Comparison of ENCODE assay signal across 20 cellular contexts in the genomic region with DNA sequence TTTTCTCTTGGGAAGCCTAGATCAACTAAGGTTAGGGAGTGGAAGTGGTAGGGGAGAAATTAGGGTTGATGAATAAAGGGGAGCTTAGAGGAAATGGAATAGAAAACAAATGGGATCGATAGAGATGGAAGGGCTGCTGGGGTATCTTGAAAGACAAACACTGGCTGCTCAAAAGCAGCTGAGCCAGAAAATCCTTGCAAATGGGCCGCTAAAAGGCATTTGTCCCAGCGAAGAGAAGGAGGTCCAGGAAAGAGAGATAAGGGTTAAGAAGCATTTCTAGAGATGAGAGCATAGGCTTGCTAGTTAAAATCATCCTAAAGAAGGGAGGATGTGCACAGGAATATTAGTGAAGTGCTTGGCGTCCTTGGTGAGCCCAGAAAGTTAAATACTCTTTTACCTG.
"Had no signal": no experiment of that assay in that cellular context is flagged by ENCODE, and none has a peak within 500 bp of the region (broad histone marks: within the 10 kb centered on the region; RNA-seq: fewer than 3 reads in every experiment).

No MANE protein-coding gene starts in this region.

- DNase-seq: activated CD4-positive, alpha-beta T cell treated with anti-CD3 and anti-CD28 coated beads, Interleukin-2, amount 10 ng/mL, durations not matched to agents 7 days and 5 days; activated CD4-positive, CD25-positive, alpha-beta regulatory T cell; activated CD8-positive, alpha-beta memory T cell treated with anti-CD3 and anti-CD28 coated beads for 24 hours; activated gamma-delta T cell treated with Interleukin-2 at 50 U/mL for 16 hours; activated naive CD8-positive, alpha-beta T cell treated with anti-CD3 and anti-CD28 coated beads, Interleukin-2, amount 10 ng/mL, durations not matched to agents 7 days and 5 days; aorta; gastrocnemius medialis; heart left ventricle; left colon; mucosa of descending colon; naive thymus-derived CD4-positive, alpha-beta T cell; nucleus accumbens; stimulated activated CD4-positive, alpha-beta T cell treated with anti-CD3 and anti-CD28 coated beads, Interleukin-4, amount 100 ng/mL, for 4 hours; stimulated activated CD8-positive, alpha-beta memory T cell treated with anti-CD3 and anti-CD28 coated beads, Interleukin-4, amount 100 ng/mL, for 48 hours; upper lobe of right lung had no signal

- H3K27ac ChIP-seq: gastrocnemius medialis, right atrium auricular region, upper lobe of right lung had no signal

- FAIRE-seq: bronchial epithelial cell, islet of Langerhans had no signal

- H3K9me3 ChIP-seq: gastrocnemius medialis, heart left ventricle, mucosa of descending colon, right atrium auricular region, upper lobe of right lung had no signal

- H3K27me3 ChIP-seq: gastrocnemius medialis, heart left ventricle, right atrium auricular region, upper lobe of right lung had no signal

- H3K4me1 ChIP-seq: upper lobe of right lung had no signal

- H3K4me3 ChIP-seq: gastrocnemius medialis, heart left ventricle, lung, mucosa of descending colon, right atrium auricular region, skin epidermis, upper lobe of right lung had no signal

- ATAC-seq: gastrocnemius medialis; heart left ventricle; left colon; mucosa of descending colon; naive thymus-derived CD4-positive, alpha-beta T cell; upper lobe of right lung had no signal

- H3K36me3 ChIP-seq: gastrocnemius medialis, heart left ventricle, right atrium auricular region, upper lobe of right lung had no signal
